ENCODE assay signal across 1 cellular context in genomic region chr4:102501635-102502382, GRCh38.
TF ChIP-seq lines count a peak whose summit lies in the region.

No MANE protein-coding gene starts in this region.

TF ChIP-seq in GM12878, 131 proteins besides CTCF, POLR2A, EP300 and RAD21 (continued from another document and continues in another):
- TF ChIP-seq POU2F2 (IDR thresholded peaks at IDR 0.05; ENCODE audit: borderline replicate concordance, low read depth, low read length) (no peak; the same call in 1 of the 3 replicates), TCF7 (IDR thresholded peaks at IDR 0.05; ENCODE audit: borderline replicate concordance) (no peak), ATF7 (IDR thresholded peaks at IDR 0.05; ENCODE audit: low read depth) (no peak; the same call in 1 of the 2 replicates), TAF1 (IDR thresholded peaks at IDR 0.05; ENCODE audit: borderline replicate concordance, low read depth, low read length) (no peak), TARDBP (IDR thresholded peaks at IDR 0.05; ENCODE audit: borderline replicate concordance) (no peak), CHD1 (IDR thresholded peaks at IDR 0.05; ENCODE audit: low read depth, low read length) (0 out of 2 replicates have a peak, but pooled peaks have one; percentile 28), SMARCA5 (IDR thresholded peaks at IDR 0.05) (0 out of 2 replicates have a peak, but pooled peaks have one; percentile 31), NFIC (IDR thresholded peaks at IDR 0.05; ENCODE audit: low read depth, low read length) (peak; percentile 72; the same call in 1 of the 2 replicates), USF2 (IDR thresholded peaks at IDR 0.05; ENCODE audit: borderline replicate concordance, low read depth, low read length) (no peak), MEF2B (IDR thresholded peaks at IDR 0.05; ENCODE audit: partially characterized antibody, poor library complexity, severe bottlenecking) (peak; percentile 12), E2F4 (IDR thresholded peaks at IDR 0.05; ENCODE audit: low read depth, low read length) (no peak), HDGF (IDR thresholded peaks at IDR 0.05) (no peak), CBX5 (IDR thresholded peaks at IDR 0.05; ENCODE audit: low read depth) (peak; percentile 58; the same call in 1 of the 2 replicates), REST (IDR thresholded peaks at IDR 0.05; ENCODE audit: low read depth, low read length) (no peak), STAT1 (conservative IDR thresholded peaks at IDR 0.05) (no peak), TCF12 (IDR thresholded peaks at IDR 0.05; ENCODE audit: low read depth, low read length) (0 out of 2 replicates have a peak, but pooled peaks have one; percentile 29), YY1 (IDR thresholded peaks at IDR 0.05; ENCODE audit: low read depth, low read length) (0 out of 2 replicates have a peak, but pooled peaks have one; percentile 7), RUNX3 (IDR thresholded peaks at IDR 0.05; ENCODE audit: low read length) (peak; percentile 39; the same call in 1 of the 2 replicates), ELK1 (IDR thresholded peaks at IDR 0.05; ENCODE audit: low read depth, low read length) (no peak), SP1 (IDR thresholded peaks at IDR 0.05; ENCODE audit: low read depth, low read length) (no peak), ZBED1 (IDR thresholded peaks at IDR 0.05; ENCODE audit: borderline replicate concordance) (no peak), ETV6 (conservative IDR thresholded peaks at IDR 0.05 in 1 of 2, IDR thresholded peaks at IDR 0.05 in 1 of 2; ENCODE audit: borderline replicate concordance in 1 of 2, low read depth in 1 of 2) (no peak; a peak in 1 of 4 replicates), GATAD2B (conservative IDR thresholded peaks at IDR 0.05; ENCODE audit: low read depth) (no peak; the same call in none of the 2 replicates), ZNF217 (IDR thresholded peaks at IDR 0.05) (no peak), EZH2 (IDR thresholded peaks at IDR 0.05; ENCODE audit: borderline replicate concordance, control insufficient read depth, low read depth, low read length) (no peak), CEBPZ (IDR thresholded peaks at IDR 0.05; ENCODE audit: low read depth, low read length) (no peak)
- TF ChIP-seq, protein P1, sequence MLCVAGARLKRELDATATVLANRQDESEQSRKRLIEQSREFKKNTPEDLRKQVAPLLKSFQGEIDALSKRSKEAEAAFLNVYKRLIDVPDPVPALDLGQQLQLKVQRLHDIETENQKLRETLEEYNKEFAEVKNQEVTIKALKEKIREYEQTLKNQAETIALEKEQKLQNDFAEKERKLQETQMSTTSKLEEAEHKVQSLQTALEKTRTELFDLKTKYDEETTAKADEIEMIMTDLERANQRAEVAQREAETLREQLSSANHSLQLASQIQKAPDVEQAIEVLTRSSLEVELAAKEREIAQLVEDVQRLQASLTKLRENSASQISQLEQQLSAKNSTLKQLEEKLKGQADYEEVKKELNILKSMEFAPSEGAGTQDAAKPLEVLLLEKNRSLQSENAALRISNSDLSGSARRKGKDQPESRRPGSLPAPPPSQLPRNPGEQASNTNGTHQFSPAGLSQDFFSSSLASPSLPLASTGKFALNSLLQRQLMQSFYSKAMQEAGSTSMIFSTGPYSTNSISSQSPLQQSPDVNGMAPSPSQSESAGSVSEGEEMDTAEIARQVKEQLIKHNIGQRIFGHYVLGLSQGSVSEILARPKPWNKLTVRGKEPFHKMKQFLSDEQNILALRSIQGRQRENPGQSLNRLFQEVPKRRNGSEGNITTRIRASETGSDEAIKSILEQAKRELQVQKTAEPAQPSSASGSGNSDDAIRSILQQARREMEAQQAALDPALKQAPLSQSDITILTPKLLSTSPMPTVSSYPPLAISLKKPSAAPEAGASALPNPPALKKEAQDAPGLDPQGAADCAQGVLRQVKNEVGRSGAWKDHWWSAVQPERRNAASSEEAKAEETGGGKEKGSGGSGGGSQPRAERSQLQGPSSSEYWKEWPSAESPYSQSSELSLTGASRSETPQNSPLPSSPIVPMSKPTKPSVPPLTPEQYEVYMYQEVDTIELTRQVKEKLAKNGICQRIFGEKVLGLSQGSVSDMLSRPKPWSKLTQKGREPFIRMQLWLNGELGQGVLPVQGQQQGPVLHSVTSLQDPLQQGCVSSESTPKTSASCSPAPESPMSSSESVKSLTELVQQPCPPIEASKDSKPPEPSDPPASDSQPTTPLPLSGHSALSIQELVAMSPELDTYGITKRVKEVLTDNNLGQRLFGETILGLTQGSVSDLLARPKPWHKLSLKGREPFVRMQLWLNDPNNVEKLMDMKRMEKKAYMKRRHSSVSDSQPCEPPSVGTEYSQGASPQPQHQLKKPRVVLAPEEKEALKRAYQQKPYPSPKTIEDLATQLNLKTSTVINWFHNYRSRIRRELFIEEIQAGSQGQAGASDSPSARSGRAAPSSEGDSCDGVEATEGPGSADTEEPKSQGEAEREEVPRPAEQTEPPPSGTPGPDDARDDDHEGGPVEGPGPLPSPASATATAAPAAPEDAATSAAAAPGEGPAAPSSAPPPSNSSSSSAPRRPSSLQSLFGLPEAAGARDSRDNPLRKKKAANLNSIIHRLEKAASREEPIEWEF (IDR thresholded peaks at IDR 0.05; ENCODE audit: insufficient replicate concordance, low read depth, low read length) = no peak
- TF ChIP-seq, protein P2, sequence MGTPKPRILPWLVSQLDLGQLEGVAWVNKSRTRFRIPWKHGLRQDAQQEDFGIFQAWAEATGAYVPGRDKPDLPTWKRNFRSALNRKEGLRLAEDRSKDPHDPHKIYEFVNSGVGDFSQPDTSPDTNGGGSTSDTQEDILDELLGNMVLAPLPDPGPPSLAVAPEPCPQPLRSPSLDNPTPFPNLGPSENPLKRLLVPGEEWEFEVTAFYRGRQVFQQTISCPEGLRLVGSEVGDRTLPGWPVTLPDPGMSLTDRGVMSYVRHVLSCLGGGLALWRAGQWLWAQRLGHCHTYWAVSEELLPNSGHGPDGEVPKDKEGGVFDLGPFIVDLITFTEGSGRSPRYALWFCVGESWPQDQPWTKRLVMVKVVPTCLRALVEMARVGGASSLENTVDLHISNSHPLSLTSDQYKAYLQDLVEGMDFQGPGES (IDR thresholded peaks at IDR 0.05) = no peak
- TF ChIP-seq, protein P3, sequence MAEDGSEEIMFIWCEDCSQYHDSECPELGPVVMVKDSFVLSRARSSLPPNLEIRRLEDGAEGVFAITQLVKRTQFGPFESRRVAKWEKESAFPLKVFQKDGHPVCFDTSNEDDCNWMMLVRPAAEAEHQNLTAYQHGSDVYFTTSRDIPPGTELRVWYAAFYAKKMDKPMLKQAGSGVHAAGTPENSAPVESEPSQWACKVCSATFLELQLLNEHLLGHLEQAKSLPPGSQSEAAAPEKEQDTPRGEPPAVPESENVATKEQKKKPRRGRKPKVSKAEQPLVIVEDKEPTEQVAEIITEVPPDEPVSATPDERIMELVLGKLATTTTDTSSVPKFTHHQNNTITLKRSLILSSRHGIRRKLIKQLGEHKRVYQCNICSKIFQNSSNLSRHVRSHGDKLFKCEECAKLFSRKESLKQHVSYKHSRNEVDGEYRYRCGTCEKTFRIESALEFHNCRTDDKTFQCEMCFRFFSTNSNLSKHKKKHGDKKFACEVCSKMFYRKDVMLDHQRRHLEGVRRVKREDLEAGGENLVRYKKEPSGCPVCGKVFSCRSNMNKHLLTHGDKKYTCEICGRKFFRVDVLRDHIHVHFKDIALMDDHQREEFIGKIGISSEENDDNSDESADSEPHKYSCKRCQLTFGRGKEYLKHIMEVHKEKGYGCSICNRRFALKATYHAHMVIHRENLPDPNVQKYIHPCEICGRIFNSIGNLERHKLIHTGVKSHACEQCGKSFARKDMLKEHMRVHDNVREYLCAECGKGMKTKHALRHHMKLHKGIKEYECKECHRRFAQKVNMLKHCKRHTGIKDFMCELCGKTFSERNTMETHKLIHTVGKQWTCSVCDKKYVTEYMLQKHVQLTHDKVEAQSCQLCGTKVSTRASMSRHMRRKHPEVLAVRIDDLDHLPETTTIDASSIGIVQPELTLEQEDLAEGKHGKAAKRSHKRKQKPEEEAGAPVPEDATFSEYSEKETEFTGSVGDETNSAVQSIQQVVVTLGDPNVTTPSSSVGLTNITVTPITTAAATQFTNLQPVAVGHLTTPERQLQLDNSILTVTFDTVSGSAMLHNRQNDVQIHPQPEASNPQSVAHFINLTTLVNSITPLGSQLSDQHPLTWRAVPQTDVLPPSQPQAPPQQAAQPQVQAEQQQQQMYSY (CRISPR knock-in tag; IDR thresholded peaks at IDR 0.05) = no peak
- TF ChIP-seq, protein P4, sequence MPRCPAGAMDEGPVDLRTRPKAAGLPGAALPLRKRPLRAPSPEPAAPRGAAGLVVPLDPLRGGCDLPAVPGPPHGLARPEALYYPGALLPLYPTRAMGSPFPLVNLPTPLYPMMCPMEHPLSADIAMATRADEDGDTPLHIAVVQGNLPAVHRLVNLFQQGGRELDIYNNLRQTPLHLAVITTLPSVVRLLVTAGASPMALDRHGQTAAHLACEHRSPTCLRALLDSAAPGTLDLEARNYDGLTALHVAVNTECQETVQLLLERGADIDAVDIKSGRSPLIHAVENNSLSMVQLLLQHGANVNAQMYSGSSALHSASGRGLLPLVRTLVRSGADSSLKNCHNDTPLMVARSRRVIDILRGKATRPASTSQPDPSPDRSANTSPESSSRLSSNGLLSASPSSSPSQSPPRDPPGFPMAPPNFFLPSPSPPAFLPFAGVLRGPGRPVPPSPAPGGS (IDR thresholded peaks at IDR 0.05; ENCODE audit: borderline replicate concordance, insufficient read depth, low read depth, low read length, poor library complexity, severe bottlenecking) = no peak
